ENCODE assay signal across 9 cellular contexts in the genomic region with DNA sequence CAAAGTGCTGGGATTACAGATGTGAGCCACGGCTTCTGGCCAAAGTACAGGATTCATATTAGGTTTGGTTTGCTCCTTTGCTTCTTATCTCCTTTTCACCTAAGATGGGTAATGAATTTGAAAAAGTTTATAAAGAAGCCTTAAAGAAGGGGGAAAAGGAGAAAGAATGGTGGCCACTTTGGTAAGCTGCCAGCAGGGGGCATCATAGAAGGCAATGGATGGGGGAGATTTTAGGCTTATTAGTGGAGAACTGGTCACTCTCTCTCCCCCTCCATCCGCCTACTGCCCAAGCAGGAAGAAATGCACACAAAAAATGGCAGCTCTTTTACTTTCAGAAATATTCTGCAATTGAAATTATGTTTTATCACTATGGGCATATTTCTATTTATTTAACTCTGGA. TPM values are rescaled to one million over a fixed set of nuclear protein-coding genes. Genes with fewer than 3 reads are reported as not detected.
DNase-seq lines count a peak whose midpoint lies in the region; TF ChIP-seq lines count a peak whose summit lies in the region.
"Had no signal": no experiment of that assay in that cellular context is flagged by ENCODE, and none has a peak within 500 bp of the region (broad histone marks: within the 10 kb centered on the region; RNA-seq: fewer than 3 reads in every experiment).

No MANE protein-coding gene starts in this region.

- TF ChIP-seq CTCF in dorsolateral prefrontal cortex (IDR thresholded peaks at IDR 0.05 in 54 of 56, conservative IDR thresholded peaks at IDR 0.05 in 2 of 56; ENCODE audit: low read depth in 1 of 56, partially characterized antibody in 56 of 56) (peak in 52 of 56 donors; percentile 12 to 53 (median 35)), sigmoid colon (IDR thresholded peaks at IDR 0.05) (peak in 1 of 4 experiments; percentile 27)

- no peaks in the 10 kb centered on the region for H3K9me3 ChIP-seq in sigmoid colon

- H3K4me1 ChIP-seq in sigmoid colon: peaks cover 0 to 63% (median 53%) of the 10 kb centered on the region in 4 donors

- peak overlapping the region in 16 of 59 donors; percentile 7 to 85 (median 62) for H3K27ac ChIP-seq in dorsolateral prefrontal cortex
- H3K27ac ChIP-seq in sigmoid colon: peak overlapping the region; percentile 17 to 78 (median 72)

- H3K36me3 ChIP-seq in sigmoid colon: peaks cover 20 to 60% (median 25%) of the 10 kb centered on the region in 4 donors

- intact Hi-C loops in dorsolateral prefrontal cortex (cut with DNase I) (no loop called here), sigmoid colon (cut with DNase I) (no loop called here)

- no peak for TF ChIP-seq EP300 in sigmoid colon (IDR thresholded peaks at IDR 0.05)

- 90 to 92% methylated on average over 2 of the region's 2 CpGs for WGBS in sigmoid colon, 2 donors

- DNase-seq in NCI-H82 (lab: John Stamatoyannopoulos, UW) (peak; percentile 7), NCI-H82 treated with DMSO at 0.1 percent for 48 hours (lab: John Stamatoyannopoulos, UW; ENCODE audit: unreplicated experiment) (no peak), Kasumi-1 (lab: John Stamatoyannopoulos, UW) (peak; percentile 11 to 13), dorsolateral prefrontal cortex (no peak), sigmoid colon (no peak), NCI-H2081 treated with DMSO at 0.1 percent for 48 hours (lab: John Stamatoyannopoulos, UW) (no peak), NCI-H345 (lab: John Stamatoyannopoulos, UW) (no peak), COLO668 (lab: John Stamatoyannopoulos, UW; ENCODE audit: unreplicated experiment) (no peak)
- DNase-seq: SIG-M5 had no signal

- H3K4me3 ChIP-seq in dorsolateral prefrontal cortex (no peak overlapping the region), sigmoid colon (no peak overlapping the region)

- no peak for TF ChIP-seq POLR2A in sigmoid colon (IDR thresholded peaks at IDR 0.05)

- H3K27me3 ChIP-seq in dorsolateral prefrontal cortex (no peaks in the 10 kb centered on the region), sigmoid colon (no peaks in the 10 kb centered on the region)

RNA-seq across cellular contexts. Expression of a gene that starts 32.0 kb away (rescaled TPM):
- total RNA-seq in dorsolateral prefrontal cortex (1,000 to 10,000 TPM in 109 of 120 experiments, 100 to 1,000 TPM in 11; 619 to 2,075 (median 1,355) TPM), sigmoid colon (1,000 to 10,000 TPM; 1,005 to 1,386 (median 1,166) TPM)
- 100 to 1,000 TPM in 1 of 3 donors, 10 to 100 TPM in 2; 10.4 to 145 (median 28.8) TPM for polyA plus RNA-seq in sigmoid colon

Comparison
In these comparisons a context has a peak if more than half of its experiments do, and no peak if none do; other contexts are left out.
1. DNase-seq: peak in NCI-H82 (single experiment) and Kasumi-1 (2 of 2); none in NCI-H82 treated with DMSO at 0.1 percent for 48 hours (single experiment), dorsolateral prefrontal cortex (0 of 10), sigmoid colon (single experiment), NCI-H2081 treated with DMSO at 0.1 percent for 48 hours (single experiment), NCI-H345 (single experiment) and COLO668 (single experiment).